ENCODE assay signal across 10 cellular contexts in the genomic region with DNA sequence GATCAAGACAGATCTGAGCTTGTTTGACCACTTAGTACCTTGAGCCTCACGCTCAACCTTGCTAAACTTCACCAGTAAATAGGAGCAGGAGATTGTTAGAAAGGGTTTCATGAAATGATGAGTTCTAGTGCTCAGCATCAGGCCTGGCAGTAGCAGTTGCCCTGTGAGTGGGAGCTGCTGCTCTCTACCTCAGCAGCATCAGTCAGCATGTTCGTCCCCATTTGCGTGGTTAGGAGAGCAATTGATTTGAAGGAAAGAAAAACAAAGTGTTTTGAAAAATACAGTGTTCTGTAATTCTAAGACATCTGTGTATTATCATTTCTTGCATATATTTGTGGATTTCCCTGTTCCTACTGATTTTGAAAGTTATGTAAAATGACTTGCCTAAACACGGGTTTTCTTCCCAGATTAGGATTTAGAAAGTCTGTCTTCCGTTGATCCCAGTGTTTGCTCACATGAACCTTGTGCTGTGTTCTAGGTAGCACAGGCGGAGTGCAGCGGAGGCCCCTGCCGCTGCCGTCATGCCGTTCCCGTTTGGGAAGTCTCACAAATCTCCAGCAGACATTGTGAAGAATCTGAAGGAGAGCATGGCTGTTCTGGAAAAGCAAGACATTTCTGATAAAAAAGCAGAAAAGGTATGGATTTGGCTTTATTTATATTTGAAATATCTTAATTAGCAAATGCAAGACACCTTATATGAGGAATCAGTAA. TPM values are rescaled to one million over a fixed set of nuclear protein-coding genes. Genes with fewer than 3 reads are reported as not detected.
A peak's percentile ranks its signal among the peaks of the same experiment; 100 is the strongest.
DNase-seq lines count a peak whose midpoint lies in the region; ATAC-seq and TF ChIP-seq lines count a peak whose summit lies in the region.
"Had no signal": no experiment of that assay in that cellular context is flagged by ENCODE, and none has a peak within 500 bp of the region (broad histone marks: within the 10 kb centered on the region; RNA-seq: fewer than 3 reads in every experiment).

No MANE protein-coding gene starts in this region.

- H3K27ac ChIP-seq in spleen = peak overlapping the region in 6 of 8 donors; percentile 23 to 81 (median 60)
- H3K27ac ChIP-seq: body of pancreas, testis had no signal

- peaks cover 0 to 55% (median 31%) of the 10 kb centered on the region in 6 donors for H3K36me3 ChIP-seq in spleen

- peak overlapping the region; percentile 73 for H3K27ac Mint-ChIP-seq in activated CD4-positive, alpha-beta T cell treated with anti-CD3 and anti-CD28 coated beads, Interleukin-2, amount 10 ng/mL, durations not matched to agents 24 days and 14 days
- peak overlapping the region; percentile 77 for H3K27ac Mint-ChIP-seq in T-helper 17 cell

- no peaks in the 10 kb centered on the region for H3K27me3 Mint-ChIP-seq in activated CD4-positive, alpha-beta T cell treated with anti-CD3 and anti-CD28 coated beads, Interleukin-2, amount 10 ng/mL, durations not matched to agents 24 days and 14 days
- no peaks in the 10 kb centered on the region for H3K27me3 Mint-ChIP-seq in T-helper 17 cell

- DNase-seq in activated CD4-positive, alpha-beta T cell treated with anti-CD3 and anti-CD28 coated beads, Interleukin-2, amount 10 ng/mL, durations not matched to agents 24 days and 14 days = no peak
- DNase-seq in activated CD4-positive, alpha-beta T cell treated with anti-CD3 and anti-CD28 coated beads, Interleukin-2, amount 50 U/mL, for 48 hours = no peak
- no peak for DNase-seq in T-helper 17 cell
- peak; percentile 80 for DNase-seq in fibroblast of villous mesenchyme (ENCODE audit: low read depth)
- no peak for DNase-seq in spleen
- DNase-seq in NCI-H748 treated with DMSO at 0.1 percent for 48 hours (lab: John Stamatoyannopoulos, UW) = no peak
- DNase-seq: body of pancreas, testis had no signal

- ATAC-seq in T-helper 17 cell = no peak
- ATAC-seq in HG03565 (IDR thresholded peaks at IDR 0.05; ENCODE audit: unreplicated experiment) = no peak
- no peak for ATAC-seq in HG03139 (IDR thresholded peaks at IDR 0.05; ENCODE audit: unreplicated experiment)

- TF ChIP-seq POLR2A in spleen (IDR thresholded peaks at IDR 0.05) = no peak

- no peaks in the 10 kb centered on the region for H3K27me3 ChIP-seq in spleen (replicated peaks in 1 of 7)
- H3K27me3 ChIP-seq: body of pancreas, testis had no signal

- H3K4me1 Mint-ChIP-seq in activated CD4-positive, alpha-beta T cell treated with anti-CD3 and anti-CD28 coated beads, Interleukin-2, amount 10 ng/mL, durations not matched to agents 24 days and 14 days = peaks cover 57% of the 10 kb centered on the region
- H3K4me1 Mint-ChIP-seq in T-helper 17 cell = peaks cover 51% of the 10 kb centered on the region

- intact Hi-C loops in activated CD4-positive, alpha-beta T cell treated with anti-CD3 and anti-CD28 coated beads, Interleukin-2, amount 10 ng/mL, durations not matched to agents 24 days and 14 days (cut with micrococcal nuclease) = loop anchor here (2.0 kb wide), 1 partner anchor 21 kb away; no protein-coding TSS in a partner anchor
- intact Hi-C loops in spleen (cut with DNase I; ENCODE audit: low total_unique reads) = no loop called here

- H3K9me3 Mint-ChIP-seq in activated CD4-positive, alpha-beta T cell treated with anti-CD3 and anti-CD28 coated beads, Interleukin-2, amount 10 ng/mL, durations not matched to agents 24 days and 14 days = no peaks in the 10 kb centered on the region

- H3K36me3 Mint-ChIP-seq in activated CD4-positive, alpha-beta T cell treated with anti-CD3 and anti-CD28 coated beads, Interleukin-2, amount 10 ng/mL, durations not matched to agents 24 days and 14 days (ENCODE audit: low read depth) = peaks cover 54% of the 10 kb centered on the region
- H3K36me3 Mint-ChIP-seq in T-helper 17 cell (ENCODE audit: low read depth) = peaks cover 7% of the 10 kb centered on the region

- H3K4me1 ChIP-seq in spleen = peaks cover 14 to 62% (median 48%) of the 10 kb centered on the region in 6 donors
- H3K4me1 ChIP-seq: testis had no signal

- H3K9me3 ChIP-seq in T-helper 17 cell (ENCODE audit: control insufficient read depth, low read length, poor library complexity, severe bottlenecking) (no peaks in the 10 kb centered on the region), spleen (no peaks in the 10 kb centered on the region)
- H3K9me3 ChIP-seq: body of pancreas, testis had no signal

- TF ChIP-seq CTCF in fibroblast of villous mesenchyme (IDR thresholded peaks at IDR 0.05; ENCODE audit: insufficient read depth, low read depth, low read length) = no peak
- no peak for TF ChIP-seq CTCF in spleen (IDR thresholded peaks at IDR 0.05 in 8 of 11, conservative IDR thresholded peaks at IDR 0.05 in 3 of 11)

- H3K4me3 Mint-ChIP-seq in activated CD4-positive, alpha-beta T cell treated with anti-CD3 and anti-CD28 coated beads, Interleukin-2, amount 10 ng/mL, durations not matched to agents 24 days and 14 days = peak overlapping the region; percentile 27
- H3K4me3 Mint-ChIP-seq in T-helper 17 cell = no peak overlapping the region

- H3K4me3 ChIP-seq in fibroblast of villous mesenchyme (ENCODE audit: low read depth, low read length) = no peak overlapping the region
- peak overlapping the region in 1 of 8 donors; percentile 17 for H3K4me3 ChIP-seq in spleen
- H3K4me3 ChIP-seq: body of pancreas, testis had no signal

- 77 to 92% (median 84%) methylated on average over 11 of the region's 11 CpGs for WGBS in spleen, 5 donors

RNA-seq across cellular contexts. Expression of a gene that starts 47.0 kb away (rescaled TPM):
- 166 and 168 TPM in 2 replicates for total RNA-seq in activated CD4-positive, alpha-beta T cell treated with anti-CD3 and anti-CD28 coated beads, Interleukin-2, amount 10 ng/mL, durations not matched to agents 24 days and 14 days
- total RNA-seq in T-helper 17 cell (10 to 100 TPM; 82.3 to 89.8 TPM), fibroblast of villous mesenchyme (51.2 and 86.4 TPM in 2 replicates), spleen (100 to 1,000 TPM in 3 of 7 donors, 10 to 100 TPM in 4; 74.8 to 120 (median 85.1) TPM)
- polyA plus RNA-seq in spleen = 10 to 100 TPM; 24.4 to 42.0 (median 29.8) TPM
